5 cellular contexts compared by ENCODE assay signal in genomic region chr6:75186581-75186980, GRCh38.
TF ChIP-seq lines count a peak whose summit lies in the region.

No MANE protein-coding gene starts in this region.

TF ChIP-seq in HEK293, 187 proteins besides CTCF, POLR2A, EP300 and RAD21:
- peak; percentile 98 for TF ChIP-seq ZNF146 (tag by site-specific recombination; IDR thresholded peaks at IDR 0.05)
- peak; percentile 67; the same call in 1 of the 2 replicates for TF ChIP-seq ZNF580 (tag by site-specific recombination; IDR thresholded peaks at IDR 0.05)
- TF ChIP-seq, protein P1, sequence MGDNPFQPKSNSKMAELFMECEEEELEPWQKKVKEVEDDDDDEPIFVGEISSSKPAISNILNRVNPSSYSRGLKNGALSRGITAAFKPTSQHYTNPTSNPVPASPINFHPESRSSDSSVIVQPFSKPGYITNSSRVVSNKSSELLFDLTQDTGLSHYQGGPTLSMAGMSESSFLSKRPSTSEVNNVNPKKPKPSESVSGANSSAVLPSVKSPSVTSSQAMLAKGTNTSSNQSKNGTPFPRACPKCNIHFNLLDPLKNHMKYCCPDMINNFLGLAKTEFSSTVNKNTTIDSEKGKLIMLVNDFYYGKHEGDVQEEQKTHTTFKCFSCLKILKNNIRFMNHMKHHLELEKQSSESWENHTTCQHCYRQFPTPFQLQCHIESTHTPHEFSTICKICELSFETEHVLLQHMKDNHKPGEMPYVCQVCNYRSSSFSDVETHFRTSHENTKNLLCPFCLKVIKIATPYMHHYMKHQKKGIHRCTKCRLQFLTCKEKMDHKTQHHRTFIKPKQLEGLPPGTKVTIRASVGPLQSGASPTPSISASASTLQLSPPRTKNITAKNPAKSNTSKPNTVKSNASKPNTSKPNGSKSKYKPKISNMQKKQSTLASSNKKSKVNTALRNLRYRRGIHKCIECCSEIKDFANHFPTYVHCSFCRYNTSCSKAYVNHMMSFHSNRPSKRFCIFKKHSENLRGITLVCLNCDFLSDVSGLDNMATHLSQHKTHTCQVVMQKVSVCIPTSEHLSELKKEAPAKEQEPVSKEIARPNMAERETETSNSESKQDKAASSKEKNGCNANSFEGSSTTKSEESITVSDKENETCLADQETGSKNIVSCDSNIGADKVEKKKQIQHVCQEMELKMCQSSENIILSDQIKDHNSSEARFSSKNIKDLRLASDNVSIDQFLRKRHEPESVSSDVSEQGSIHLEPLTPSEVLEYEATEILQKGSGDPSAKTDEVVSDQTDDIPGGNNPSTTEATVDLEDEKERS (tag by site-specific recombination; IDR thresholded peaks at IDR 0.05), result peak; percentile 77; the same call in 1 of the 2 replicates

TF ChIP-seq in SK-N-SH treated with all-trans-retinoic acid at 6 μM for 48 hours, 23 proteins besides CTCF, POLR2A, EP300 and RAD21:
- peak; percentile 71 for TF ChIP-seq ZNF8 (CRISPR knock-in tag; IDR thresholded peaks at IDR 0.05)

TF ChIP-seq in WTC11, 78 proteins besides CTCF, POLR2A, EP300 and RAD21:
- TF ChIP-seq GTF2I (CRISPR knock-in tag; conservative IDR thresholded peaks at IDR 0.05), result peak; percentile 83

TF ChIP-seq in K562, 482 proteins besides CTCF, POLR2A, EP300 and RAD21:
- TF ChIP-seq RBM25 (IDR thresholded peaks at IDR 0.05; ENCODE audit: low read depth, low read length, severe bottlenecking) (peak; percentile 42), ZNF146 (CRISPR knock-in tag; IDR thresholded peaks at IDR 0.05; ENCODE audit: unreplicated experiment) (peak; percentile 85)

TF ChIP-seq in H1, 55 proteins besides CTCF, POLR2A, EP300 and RAD21:
- TF ChIP-seq KDM1A (IDR thresholded peaks at IDR 0.05; ENCODE audit: borderline replicate concordance, low read length), result peak; percentile 37; the same call in 1 of the 2 replicates
TF ChIP-seq in H1: peak in this region for 1; not testable (repeated sequence) for 54.
